Comparison of ENCODE assay signal across 22 cellular contexts in the genomic region with DNA sequence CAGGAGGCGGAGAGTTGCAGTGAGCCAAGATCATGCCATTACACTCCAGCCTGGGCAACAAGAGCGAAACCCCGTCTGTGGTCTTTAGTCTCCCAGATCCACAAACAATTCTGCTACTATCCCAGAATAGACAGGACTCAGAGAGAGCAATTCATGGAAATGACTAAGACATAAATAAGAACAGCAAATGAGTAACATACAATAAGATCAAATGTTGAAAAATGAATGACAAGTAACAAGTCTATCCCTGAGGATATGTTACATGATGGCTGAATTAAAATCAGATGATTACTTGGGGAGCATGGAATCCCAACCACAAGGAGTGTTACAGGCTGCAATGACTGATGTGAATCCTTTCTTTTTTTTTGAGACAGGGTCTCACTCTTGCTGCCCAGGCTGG.
"Had no signal": no experiment of that assay in that cellular context is flagged by ENCODE, and none has a peak within 500 bp of the region (broad histone marks: within the 10 kb centered on the region; RNA-seq: fewer than 3 reads in every experiment).

No MANE protein-coding gene starts in this region.

- H3K36me3 ChIP-seq: prostate gland had no signal

- H3K27ac ChIP-seq: ascending aorta, coronary artery, esophagus muscularis mucosa, pancreas, prostate gland, spleen, stomach, thyroid gland, upper lobe of right lung had no signal

- DNase-seq: activated CD4-positive, alpha-beta T cell treated with anti-CD3 and anti-CD28 coated beads for 36 hours; activated CD4-positive, CD25-positive, alpha-beta regulatory T cell; activated effector memory CD4-positive, alpha-beta T cell treated with anti-CD3 and anti-CD28 coated beads, Interleukin-2, amount 50 U/mL, for 16 hours; activated naive CD4-positive, alpha-beta T cell treated with anti-CD3 and anti-CD28 coated beads, Interleukin-2, amount 10 ng/mL, durations not matched to agents 7 days and 5 days; activated naive CD8-positive, alpha-beta T cell treated with anti-CD3 and anti-CD28 coated beads, Interleukin-2, amount 10 ng/mL, durations not matched to agents 7 days and 5 days; effector memory CD8-positive, alpha-beta T cell; glutamatergic neuron; islet precursor cell; left cardiac atrium; left ventricle myocardium superior; naive thymus-derived CD4-positive, alpha-beta T cell; pancreas; spleen; stimulated activated CD4-positive, alpha-beta T cell treated with anti-CD3 and anti-CD28 coated beads, Interleukin-2, amount 100 ng/mL, for 48 hours; stomach; T-helper 1 cell; thyroid gland; upper lobe of right lung had no signal

- H3K4me1 ChIP-seq: prostate gland, thyroid gland, upper lobe of right lung had no signal

- H3K4me3 ChIP-seq: ascending aorta, coronary artery, esophagus muscularis mucosa, pancreas, prostate gland, spleen, stomach, thyroid gland, upper lobe of right lung had no signal

- H3K9me3 ChIP-seq: ascending aorta, esophagus muscularis mucosa, pancreas, prostate gland, spleen, stomach, thyroid gland, upper lobe of right lung had no signal

- H3K27me3 ChIP-seq: ascending aorta, esophagus muscularis mucosa, pancreas, spleen, stomach, thyroid gland, upper lobe of right lung had no signal
